In the genomic region with DNA sequence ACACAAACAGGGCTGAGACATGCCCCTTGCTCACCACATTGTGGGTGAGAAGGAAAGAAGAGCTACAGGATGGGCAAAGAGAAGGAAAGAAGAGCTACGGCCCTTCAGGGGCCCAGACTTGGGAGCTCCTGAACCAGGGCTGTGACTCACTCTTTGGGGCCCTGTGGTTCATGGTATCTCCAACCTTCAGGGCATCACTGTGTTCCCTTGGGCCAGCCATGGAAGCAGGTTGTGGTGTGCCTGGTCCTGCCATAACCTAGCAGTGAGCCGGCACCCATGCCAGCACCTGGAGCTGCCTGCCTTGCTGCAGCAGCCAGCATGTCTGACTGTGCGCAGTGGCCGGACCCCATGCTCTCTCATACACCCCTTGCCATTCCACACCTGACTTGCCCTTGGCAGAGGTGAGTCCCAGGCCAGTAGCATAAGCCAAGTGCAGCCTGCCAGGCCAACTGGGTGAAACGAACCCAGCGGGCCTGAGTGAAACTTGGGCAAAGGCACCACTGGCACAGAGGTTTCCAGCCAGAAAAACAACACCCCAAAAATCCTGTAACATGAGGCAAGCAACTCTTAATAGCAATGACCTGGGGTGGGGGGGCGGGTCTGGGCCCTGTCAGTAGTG, we compare ENCODE assay signal across 19 cellular contexts.
"Had no signal": no experiment of that assay in that cellular context is flagged by ENCODE, and none has a peak within 500 bp of the region (broad histone marks: within the 10 kb centered on the region; RNA-seq: fewer than 3 reads in every experiment).

No MANE protein-coding gene starts in this region.

- H3K4me1 ChIP-seq: neural progenitor cell had no signal

- DNase-seq: activated effector memory CD4-positive, alpha-beta T cell treated with Interleukin-2 at 50 U/mL for 16 hours; activated naive CD4-positive, alpha-beta T cell treated with anti-CD3 and anti-CD28 coated beads for 36 hours; activated naive CD8-positive, alpha-beta T cell treated with anti-CD3 and anti-CD28 coated beads, Interleukin-2, amount 10 ng/mL, durations not matched to agents 7 days and 5 days; activated T-cell treated with anti-CD3 and anti-CD28 coated beads, Interleukin-2, amount 50 U/mL, for 72 hours; amygdala; cortex of kidney; mucosa of descending colon; retina; spleen; stimulated activated CD4-positive, alpha-beta T cell treated with anti-CD3 and anti-CD28 coated beads, Interleukin-4, amount 100 ng/mL, for 24 hours; stimulated activated naive CD4-positive, alpha-beta T cell treated with Interleukin-2 at 50 U/mL for 16 hours; T-helper 1 cell; T-helper 9 cell; upper lobe of right lung had no signal

- H3K4me3 ChIP-seq: mucosa of descending colon, neural progenitor cell, spleen, thoracic aorta, upper lobe of right lung had no signal

- H3K9ac ChIP-seq: neural progenitor cell had no signal

- H3K27ac ChIP-seq: neural progenitor cell, spleen, thoracic aorta, upper lobe of right lung had no signal

- H3K4me2 ChIP-seq: neural progenitor cell had no signal

- H3K4me3 Mint-ChIP-seq: activated naive CD4-positive, alpha-beta T cell treated with anti-CD3 and anti-CD28 coated beads for 36 hours; activated naive CD8-positive, alpha-beta T cell treated with anti-CD3 and anti-CD28 coated beads, Interleukin-2, amount 10 ng/mL, durations not matched to agents 7 days and 5 days; activated T-cell treated with anti-CD3 and anti-CD28 coated beads, Interleukin-2, amount 50 U/mL, for 72 hours; endodermal cell; memory B cell; neural progenitor cell; WTC11 had no signal

- H2AFZ ChIP-seq: neural progenitor cell had no signal

- H3K27me3 ChIP-seq: neural progenitor cell, upper lobe of right lung had no signal

- H3K9me3 Mint-ChIP-seq: activated naive CD4-positive, alpha-beta T cell treated with anti-CD3 and anti-CD28 coated beads for 36 hours; endodermal cell; memory B cell had no signal

- H3K9me3 ChIP-seq: mucosa of descending colon, spleen, thoracic aorta, upper lobe of right lung had no signal

- H3K36me3 ChIP-seq: neural progenitor cell, spleen, thoracic aorta, upper lobe of right lung had no signal

- H3K27ac Mint-ChIP-seq: activated naive CD4-positive, alpha-beta T cell treated with anti-CD3 and anti-CD28 coated beads for 36 hours; activated naive CD8-positive, alpha-beta T cell treated with anti-CD3 and anti-CD28 coated beads, Interleukin-2, amount 10 ng/mL, durations not matched to agents 7 days and 5 days; activated T-cell treated with anti-CD3 and anti-CD28 coated beads, Interleukin-2, amount 50 U/mL, for 72 hours; endodermal cell; memory B cell; WTC11 had no signal

- H3K36me3 Mint-ChIP-seq: memory B cell, neural progenitor cell, WTC11 had no signal

- ATAC-seq: activated T-cell treated with anti-CD3 and anti-CD28 coated beads, Interleukin-2, amount 50 U/mL, for 72 hours; mucosa of descending colon; upper lobe of right lung; WTC11 had no signal
